In genomic region chr9:1005043-1005667, GRCh38 we compare ENCODE assay signal across 9 cellular contexts. TPM values are rescaled to one million over a fixed set of nuclear protein-coding genes. Genes with fewer than 3 reads are reported as not detected.
DNase-seq lines count a peak whose midpoint lies in the region; ATAC-seq and TF ChIP-seq lines count a peak whose summit lies in the region.
"Had no signal": no experiment of that assay in that cellular context is flagged by ENCODE, and none has a peak within 500 bp of the region (broad histone marks: within the 10 kb centered on the region; RNA-seq: fewer than 3 reads in every experiment).

No MANE protein-coding gene starts in this region.

- H3K27ac ChIP-seq in C4-2B (no peak overlapping the region), Peyer's patch (no peak overlapping the region)

- no peaks in the 10 kb centered on the region for H3K36me3 ChIP-seq in Peyer's patch

- peak; percentile 66 for ATAC-seq in GM18502 (IDR thresholded peaks at IDR 0.05; ENCODE audit: poor library complexity, unreplicated experiment)
- peak; percentile 52 for ATAC-seq in HG03469 (IDR thresholded peaks at IDR 0.05; ENCODE audit: unreplicated experiment)
- ATAC-seq in HG03521 (IDR thresholded peaks at IDR 0.05; ENCODE audit: unreplicated experiment): no peak

- peak; percentile 83 for TF ChIP-seq CTCF in C4-2B (conservative IDR thresholded peaks at IDR 0.05)
- peak in 4 of 6 experiments; percentile 41 to 59 (median 52) for TF ChIP-seq CTCF in Peyer's patch (IDR thresholded peaks at IDR 0.05)
- peak; percentile 46 for TF ChIP-seq CTCF in endothelial cell (IDR thresholded peaks at IDR 0.05; ENCODE audit: unreplicated experiment)

- no peaks in the 10 kb centered on the region for H3K4me1 ChIP-seq in Peyer's patch

- no peaks in the 10 kb centered on the region for H3K27me3 Mint-ChIP-seq in endothelial cell (ENCODE audit: unreplicated experiment)

- TF ChIP-seq POLR2A in Peyer's patch (IDR thresholded peaks at IDR 0.05): no peak

- no peak overlapping the region for H3K27ac Mint-ChIP-seq in endothelial cell (ENCODE audit: unreplicated experiment)

- no peaks in the 10 kb centered on the region for H3K27me3 ChIP-seq in Peyer's patch

- no peak overlapping the region for H3K4me3 Mint-ChIP-seq in endothelial cell (ENCODE audit: unreplicated experiment)

- no peak overlapping the region for H3K4me3 ChIP-seq in Peyer's patch

- H3K4me1 Mint-ChIP-seq in endothelial cell (ENCODE audit: unreplicated experiment): peaks cover 10% of the 10 kb centered on the region

- H3K9me3 Mint-ChIP-seq in endothelial cell (ENCODE audit: unreplicated experiment): no peaks in the 10 kb centered on the region

- H3K36me3 Mint-ChIP-seq in endothelial cell (ENCODE audit: low read depth, unreplicated experiment): no peaks in the 10 kb centered on the region

- H3K9me3 ChIP-seq in Peyer's patch: no peaks in the 10 kb centered on the region

- DNase-seq in Peyer's patch (peak in 1 of 3 donors; percentile 55), endothelial cell (ENCODE audit: low spot score) (peak; percentile 42), myocyte (ENCODE audit: low read depth) (peak; percentile 83)
- DNase-seq in stimulated activated CD4-positive, alpha-beta T cell treated with anti-CD3 and anti-CD28 coated beads, Interleukin-4, amount 100 ng/mL, for 24 hours: no peak

RNA-seq across cellular contexts. Expression of gene DMRT3, which starts 28.7 kb away (rescaled TPM):
- total RNA-seq in Peyer's patch (not detected), endothelial cell (ENCODE audit: unreplicated experiment) (not detected), myocyte (not detected in 2 replicates)
- polyA plus RNA-seq in myocyte (2012): not detected
- total RNA-seq: mononuclear cell had no signal

RNA-seq across cellular contexts. Expression of gene DMRT2, which starts 45.0 kb away (rescaled TPM):
- not detected for total RNA-seq in Peyer's patch
- 0.31 TPM for total RNA-seq in endothelial cell (ENCODE audit: unreplicated experiment)
- total RNA-seq in myocyte: not detected in 2 replicates
- polyA plus RNA-seq in myocyte (2012): 0.05 TPM
- total RNA-seq: mononuclear cell had no signal
